10 cellular contexts compared by ENCODE assay signal in the genomic region with DNA sequence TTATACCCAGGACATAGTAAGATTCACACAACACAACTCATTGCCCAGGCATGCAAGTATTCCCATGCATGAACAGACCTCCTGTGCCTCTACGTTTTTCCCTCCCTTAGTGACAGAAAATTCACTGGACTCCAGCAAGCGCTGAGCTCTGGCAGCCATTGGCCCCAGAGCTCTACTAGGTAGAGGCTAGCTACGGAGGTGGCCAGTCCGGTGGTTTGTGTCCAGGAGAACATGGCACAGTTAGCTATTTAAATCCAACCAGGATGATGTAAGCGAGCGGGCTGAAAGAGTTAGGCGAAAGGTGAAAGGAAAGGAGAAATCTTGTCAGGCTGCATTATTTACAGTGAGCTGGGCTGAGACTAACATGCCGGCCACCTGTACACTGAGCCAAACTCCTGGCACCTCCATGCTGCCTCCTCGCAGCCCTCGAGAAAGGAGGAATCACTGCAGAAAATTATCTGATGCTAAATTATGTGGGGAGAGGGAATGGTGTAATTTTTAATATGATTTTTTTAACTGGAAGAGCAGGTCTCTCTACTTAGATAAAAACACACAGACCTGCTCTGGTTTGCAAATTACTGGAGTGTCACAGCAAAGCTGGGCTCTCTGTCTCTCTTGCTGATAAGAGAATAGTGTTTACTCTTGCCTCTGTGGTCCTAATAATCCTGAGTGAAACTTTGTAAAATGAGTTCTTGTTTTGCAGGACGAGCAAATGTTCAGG. TPM values are rescaled to one million over a fixed set of nuclear protein-coding genes. Genes with fewer than 3 reads are reported as not detected.
DNase-seq lines count a peak whose midpoint lies in the region; ATAC-seq and TF ChIP-seq lines count a peak whose summit lies in the region.
"Had no signal": no experiment of that assay in that cellular context is flagged by ENCODE, and none has a peak within 500 bp of the region (broad histone marks: within the 10 kb centered on the region; RNA-seq: fewer than 3 reads in every experiment).

No MANE protein-coding gene starts in this region.

- no peak overlapping the region for H3K23ac ChIP-seq in mesendoderm (ENCODE audit: low read length)

- H3K27me3 ChIP-seq in kidney epithelial cell (ENCODE audit: control insufficient read depth, insufficient read depth, low read length): no peaks in the 10 kb centered on the region
- no peaks in the 10 kb centered on the region for H3K27me3 ChIP-seq in stomach
- H3K27me3 ChIP-seq in mesendoderm (ENCODE audit: insufficient read depth, low read length, poor library complexity): no peaks in the 10 kb centered on the region
- H3K27me3 ChIP-seq: dorsolateral prefrontal cortex had no signal

- H3K4me3 ChIP-seq in kidney epithelial cell (ENCODE audit: low read depth, low read length): no peak overlapping the region
- no peak overlapping the region for H3K4me3 ChIP-seq in stomach
- H3K4me3 ChIP-seq in mesendoderm (ENCODE audit: low read length): no peak overlapping the region

- intact Hi-C loops in stomach (cut with DNase I; ENCODE audit: low total_unique reads): no loop called here

- H3K4me1 ChIP-seq in stomach (peaks cover 31 to 81% (median 53%) of the 10 kb centered on the region in 4 donors), mesendoderm (ENCODE audit: control insufficient read depth, low read depth, low read length) (no peaks in the 10 kb centered on the region)

- no peak overlapping the region for H2BK5ac ChIP-seq in mesendoderm (ENCODE audit: low read length)

- CTCF ChIA-PET in activated CD8-positive, alpha-beta memory T cell treated with anti-CD3 and anti-CD28 coated beads, Interleukin-2, amount 10 ng/mL, durations not matched to agents 7 days and 5 days (lab: Charles Lee): interaction anchor here (0.6 to 2.4 kb wide), 7 partner anchors 11 to 275 kb away, joined by 3 to 11 read pairs (median 4); no protein-coding TSS in a partner anchor
- CTCF ChIA-PET in activated CD8-positive, alpha-beta T cell treated with anti-CD3 and anti-CD28 coated beads, Interleukin-2, amount 10 ng/mL, durations not matched to agents 7 days and 5 days (lab: Charles Lee): interaction anchor here (0.6 to 2.3 kb wide), 11 partner anchors 13 to 275 kb away, joined by 3 to 10 read pairs (median 4); no protein-coding TSS in a partner anchor

- H3K36me3 Mint-ChIP-seq in activated CD8-positive, alpha-beta memory T cell treated with anti-CD3 and anti-CD28 coated beads, Interleukin-2, amount 10 ng/mL, durations not matched to agents 7 days and 5 days: no peaks in the 10 kb centered on the region
- H3K36me3 Mint-ChIP-seq in activated CD8-positive, alpha-beta T cell treated with anti-CD3 and anti-CD28 coated beads, Interleukin-2, amount 10 ng/mL, durations not matched to agents 7 days and 5 days (ENCODE audit: low read depth): no peaks in the 10 kb centered on the region

- no peak for DNase-seq in activated CD8-positive, alpha-beta memory T cell treated with anti-CD3 and anti-CD28 coated beads, Interleukin-2, amount 10 ng/mL, durations not matched to agents 7 days and 5 days
- DNase-seq in activated CD8-positive, alpha-beta memory T cell treated with anti-CD3 and anti-CD28 coated beads, Interleukin-2, amount 50 U/mL, for 48 hours: no peak
- DNase-seq in activated CD8-positive, alpha-beta T cell treated with anti-CD3 and anti-CD28 coated beads, Interleukin-2, amount 10 ng/mL, durations not matched to agents 7 days and 5 days: no peak
- DNase-seq in kidney epithelial cell (ENCODE audit: low read depth): peak; percentile 65
- peak; percentile 52 for DNase-seq in stomach
- no peak for DNase-seq in mesendoderm
- DNase-seq in GM20000 (ENCODE audit: low spot score): no peak
- DNase-seq: NCI-H748 treated with DMSO at 0.1 percent for 48 hours had no signal

- H3K27me3 Mint-ChIP-seq in activated CD8-positive, alpha-beta memory T cell treated with anti-CD3 and anti-CD28 coated beads, Interleukin-2, amount 10 ng/mL, durations not matched to agents 7 days and 5 days: no peaks in the 10 kb centered on the region
- no peaks in the 10 kb centered on the region for H3K27me3 Mint-ChIP-seq in activated CD8-positive, alpha-beta T cell treated with anti-CD3 and anti-CD28 coated beads, Interleukin-2, amount 10 ng/mL, durations not matched to agents 7 days and 5 days (ENCODE audit: low read depth)

- H3K56ac ChIP-seq in mesendoderm (ENCODE audit: low read length): no peak overlapping the region

- no peaks in the 10 kb centered on the region for H3K36me3 ChIP-seq in kidney epithelial cell (ENCODE audit: control insufficient read depth, insufficient read depth, low read length)
- H3K36me3 ChIP-seq in stomach: no peaks in the 10 kb centered on the region
- no peaks in the 10 kb centered on the region for H3K36me3 ChIP-seq in mesendoderm (ENCODE audit: control insufficient read depth, insufficient read depth, low read length)

- no peak overlapping the region for H3K9ac ChIP-seq in mesendoderm (ENCODE audit: low read length)

- no peaks in the 10 kb centered on the region for H3K9me3 ChIP-seq in stomach

- no peak overlapping the region for H2AK5ac ChIP-seq in mesendoderm (ENCODE audit: low read length)

- peak; percentile 62 for ATAC-seq in activated CD8-positive, alpha-beta memory T cell treated with anti-CD3 and anti-CD28 coated beads, Interleukin-2, amount 10 ng/mL, durations not matched to agents 7 days and 5 days
- peak; percentile 48 for ATAC-seq in activated CD8-positive, alpha-beta T cell treated with anti-CD3 and anti-CD28 coated beads, Interleukin-2, amount 10 ng/mL, durations not matched to agents 7 days and 5 days
- ATAC-seq in HG03139 (IDR thresholded peaks at IDR 0.05; ENCODE audit: unreplicated experiment): no peak

- H3K27ac ChIP-seq in stomach: peak overlapping the region; percentile 49 to 75 (median 68)
- H3K27ac ChIP-seq in mesendoderm (ENCODE audit: low read depth, low read length): no peak overlapping the region

- H3K79me2 ChIP-seq in mesendoderm (ENCODE audit: control insufficient read depth, insufficient read depth, low read length): no peaks in the 10 kb centered on the region

- H2BK120ac ChIP-seq in mesendoderm (ENCODE audit: low read depth, low read length): no peak overlapping the region

- H3K27ac Mint-ChIP-seq in activated CD8-positive, alpha-beta memory T cell treated with anti-CD3 and anti-CD28 coated beads, Interleukin-2, amount 10 ng/mL, durations not matched to agents 7 days and 5 days: peak overlapping the region; percentile 90
- peak overlapping the region; percentile 94 for H3K27ac Mint-ChIP-seq in activated CD8-positive, alpha-beta T cell treated with anti-CD3 and anti-CD28 coated beads, Interleukin-2, amount 10 ng/mL, durations not matched to agents 7 days and 5 days

- no peak overlapping the region for H3K4ac ChIP-seq in mesendoderm (ENCODE audit: low read depth, low read length)

- no peak for TF ChIP-seq CTCF in kidney epithelial cell (IDR thresholded peaks at IDR 0.05; ENCODE audit: insufficient read depth, low read length, poor library complexity, severe bottlenecking)
- no peak for TF ChIP-seq CTCF in stomach (IDR thresholded peaks at IDR 0.05)
- TF ChIP-seq CTCF in GM20000 (IDR thresholded peaks at IDR 0.05; ENCODE audit: extremely low read depth, missing control alignments): no peak

- H3K4me1 Mint-ChIP-seq in activated CD8-positive, alpha-beta memory T cell treated with anti-CD3 and anti-CD28 coated beads, Interleukin-2, amount 10 ng/mL, durations not matched to agents 7 days and 5 days: peaks cover 45% of the 10 kb centered on the region
- H3K4me1 Mint-ChIP-seq in activated CD8-positive, alpha-beta T cell treated with anti-CD3 and anti-CD28 coated beads, Interleukin-2, amount 10 ng/mL, durations not matched to agents 7 days and 5 days (ENCODE audit: low read depth): peaks cover 42% of the 10 kb centered on the region

- no peaks in the 10 kb centered on the region for H3K9me3 Mint-ChIP-seq in activated CD8-positive, alpha-beta memory T cell treated with anti-CD3 and anti-CD28 coated beads, Interleukin-2, amount 10 ng/mL, durations not matched to agents 7 days and 5 days (ENCODE audit: low read depth)
- H3K9me3 Mint-ChIP-seq in activated CD8-positive, alpha-beta T cell treated with anti-CD3 and anti-CD28 coated beads, Interleukin-2, amount 10 ng/mL, durations not matched to agents 7 days and 5 days (ENCODE audit: insufficient read depth): no peaks in the 10 kb centered on the region

- TF ChIP-seq EP300 in stomach (IDR thresholded peaks at IDR 0.05): no peak

- H3K4me3 Mint-ChIP-seq in activated CD8-positive, alpha-beta memory T cell treated with anti-CD3 and anti-CD28 coated beads, Interleukin-2, amount 10 ng/mL, durations not matched to agents 7 days and 5 days: peak overlapping the region; percentile 29
- peak overlapping the region; percentile 70 for H3K4me3 Mint-ChIP-seq in activated CD8-positive, alpha-beta T cell treated with anti-CD3 and anti-CD28 coated beads, Interleukin-2, amount 10 ng/mL, durations not matched to agents 7 days and 5 days

- POLR2A ChIA-PET in activated CD8-positive, alpha-beta T cell treated with anti-CD3 and anti-CD28 coated beads, Interleukin-2, amount 10 ng/mL, durations not matched to agents 7 days and 5 days (lab: Charles Lee): interaction anchor here (1.0 to 1.6 kb wide), 2 partner anchors 10 to 50 kb away, joined by 3 read pairs; a partner anchor contains a TSS

- 28 to 49% (median 41%) methylated on average over 11 of the region's 11 CpGs for WGBS in stomach, 5 donors
- no CpG with 5 or more reads among the region's 11 CpGs for WGBS in mesendoderm (ENCODE audit: extremely low coverage, insufficient coverage, low lambda C conversion rate)

- H3K4me2 ChIP-seq in mesendoderm (ENCODE audit: low read length): no peak overlapping the region

- H3K18ac ChIP-seq in mesendoderm (ENCODE audit: low read length): no peak overlapping the region

- H4K8ac ChIP-seq in mesendoderm (ENCODE audit: low read depth, low read length): no peak overlapping the region

- no peak overlapping the region for H2BK15ac ChIP-seq in mesendoderm (replicated peaks; ENCODE audit: low read depth)

- TF ChIP-seq POLR2A in stomach (IDR thresholded peaks at IDR 0.05): no peak

- H3K79me1 ChIP-seq in mesendoderm (ENCODE audit: low read length): no peaks in the 10 kb centered on the region

- H4K5ac ChIP-seq in mesendoderm (ENCODE audit: low read length): no peak overlapping the region

RNA-seq across cellular contexts. Expression of a gene that starts 50.1 kb away (rescaled TPM):
- 10 to 100 TPM; 10.8 to 19.2 TPM for total RNA-seq in activated CD8-positive, alpha-beta memory T cell treated with anti-CD3 and anti-CD28 coated beads, Interleukin-2, amount 10 ng/mL, durations not matched to agents 7 days and 5 days
- total RNA-seq in activated CD8-positive, alpha-beta T cell treated with anti-CD3 and anti-CD28 coated beads, Interleukin-2, amount 10 ng/mL, durations not matched to agents 7 days and 5 days: 10 to 100 TPM; 10.3 to 10.9 TPM
- 1.1 and 1.8 TPM in 2 replicates for total RNA-seq in kidney epithelial cell
- total RNA-seq in stomach: 10 to 100 TPM in 1 of 5 donors, 1 to 10 TPM in 3, not detected in 1; 2.3 to 13.4 (median 4.0) TPM
- polyA plus RNA-seq in stomach: 1 to 10 TPM in 2 of 3 donors, under 1 TPM in 1; 0.46 to 1.7 (median 1.1) TPM
- polyA plus RNA-seq in mesendoderm (2013, experiment 1 of 2): 1.9 TPM
- 2.0 TPM for polyA plus RNA-seq in mesendoderm (2013, experiment 2 of 2)

Comparison
In these comparisons a context has a peak if more than half of its experiments do, and no peak if none do; other contexts are left out.
1. DNase-seq: peak in kidney epithelial cell (single experiment) and stomach (single experiment); none in activated CD8-positive, alpha-beta memory T cell treated with anti-CD3 and anti-CD28 coated beads, Interleukin-2, amount 10 ng/mL, durations not matched to agents 7 days and 5 days (single experiment), activated CD8-positive, alpha-beta memory T cell treated with anti-CD3 and anti-CD28 coated beads, Interleukin-2, amount 50 U/mL, for 48 hours (single experiment), activated CD8-positive, alpha-beta T cell treated with anti-CD3 and anti-CD28 coated beads, Interleukin-2, amount 10 ng/mL, durations not matched to agents 7 days and 5 days (single experiment), mesendoderm (single experiment) and GM20000 (single experiment).